In the genomic region with DNA sequence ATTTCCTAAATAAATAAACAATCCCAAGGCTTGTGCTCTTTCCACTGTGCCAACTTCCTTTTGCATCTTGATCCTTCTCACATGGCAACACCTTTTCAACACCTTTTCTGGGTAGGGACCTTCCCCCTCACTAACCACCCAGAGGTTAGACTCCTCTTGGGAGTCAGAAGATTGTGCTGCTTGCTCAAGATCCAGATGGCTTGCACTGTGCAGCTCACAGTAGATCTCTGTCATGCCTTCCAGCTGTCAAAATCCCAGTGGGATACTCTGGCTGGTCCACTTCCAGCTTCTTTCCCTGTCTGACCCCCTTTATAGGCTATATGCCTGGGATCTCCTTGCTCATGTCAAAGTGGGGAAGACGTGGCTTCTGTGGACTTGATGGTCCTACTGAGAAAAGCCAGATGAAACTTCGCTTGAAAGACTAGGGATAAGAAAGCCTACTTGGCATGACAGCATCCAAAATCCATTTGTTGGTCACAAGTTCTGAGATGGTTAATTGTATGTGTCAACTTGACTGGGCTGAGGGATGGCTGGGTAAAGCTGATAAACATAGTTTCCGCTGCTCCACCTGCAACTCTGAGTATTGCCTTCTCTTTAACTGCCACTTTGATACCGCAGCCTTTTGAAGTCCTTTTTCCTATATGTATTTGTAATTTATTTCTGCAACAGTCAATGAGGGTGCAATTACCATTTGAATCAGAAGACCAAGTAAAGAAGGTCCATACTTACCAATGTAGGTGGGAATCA, we compare ENCODE assay signal across 1 cellular context.
TF ChIP-seq lines count a peak whose summit lies in the region.

No MANE protein-coding gene starts in this region.

TF ChIP-seq in GM23338, 12 proteins besides CTCF, POLR2A, EP300 and RAD21 (continued from another document):
- TF ChIP-seq, protein P1, sequence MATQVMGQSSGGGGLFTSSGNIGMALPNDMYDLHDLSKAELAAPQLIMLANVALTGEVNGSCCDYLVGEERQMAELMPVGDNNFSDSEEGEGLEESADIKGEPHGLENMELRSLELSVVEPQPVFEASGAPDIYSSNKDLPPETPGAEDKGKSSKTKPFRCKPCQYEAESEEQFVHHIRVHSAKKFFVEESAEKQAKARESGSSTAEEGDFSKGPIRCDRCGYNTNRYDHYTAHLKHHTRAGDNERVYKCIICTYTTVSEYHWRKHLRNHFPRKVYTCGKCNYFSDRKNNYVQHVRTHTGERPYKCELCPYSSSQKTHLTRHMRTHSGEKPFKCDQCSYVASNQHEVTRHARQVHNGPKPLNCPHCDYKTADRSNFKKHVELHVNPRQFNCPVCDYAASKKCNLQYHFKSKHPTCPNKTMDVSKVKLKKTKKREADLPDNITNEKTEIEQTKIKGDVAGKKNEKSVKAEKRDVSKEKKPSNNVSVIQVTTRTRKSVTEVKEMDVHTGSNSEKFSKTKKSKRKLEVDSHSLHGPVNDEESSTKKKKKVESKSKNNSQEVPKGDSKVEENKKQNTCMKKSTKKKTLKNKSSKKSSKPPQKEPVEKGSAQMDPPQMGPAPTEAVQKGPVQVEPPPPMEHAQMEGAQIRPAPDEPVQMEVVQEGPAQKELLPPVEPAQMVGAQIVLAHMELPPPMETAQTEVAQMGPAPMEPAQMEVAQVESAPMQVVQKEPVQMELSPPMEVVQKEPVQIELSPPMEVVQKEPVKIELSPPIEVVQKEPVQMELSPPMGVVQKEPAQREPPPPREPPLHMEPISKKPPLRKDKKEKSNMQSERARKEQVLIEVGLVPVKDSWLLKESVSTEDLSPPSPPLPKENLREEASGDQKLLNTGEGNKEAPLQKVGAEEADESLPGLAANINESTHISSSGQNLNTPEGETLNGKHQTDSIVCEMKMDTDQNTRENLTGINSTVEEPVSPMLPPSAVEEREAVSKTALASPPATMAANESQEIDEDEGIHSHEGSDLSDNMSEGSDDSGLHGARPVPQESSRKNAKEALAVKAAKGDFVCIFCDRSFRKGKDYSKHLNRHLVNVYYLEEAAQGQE (IDR thresholded peaks at IDR 0.05; ENCODE audit: unreplicated experiment), result no peak
- TF ChIP-seq ZNF331 (CRISPR knock-in tag; IDR thresholded peaks at IDR 0.05; ENCODE audit: low read depth), result no peak
- no peak for TF ChIP-seq ZNF114 (CRISPR knock-in tag; IDR thresholded peaks at IDR 0.05)
- TF ChIP-seq, protein P2, sequence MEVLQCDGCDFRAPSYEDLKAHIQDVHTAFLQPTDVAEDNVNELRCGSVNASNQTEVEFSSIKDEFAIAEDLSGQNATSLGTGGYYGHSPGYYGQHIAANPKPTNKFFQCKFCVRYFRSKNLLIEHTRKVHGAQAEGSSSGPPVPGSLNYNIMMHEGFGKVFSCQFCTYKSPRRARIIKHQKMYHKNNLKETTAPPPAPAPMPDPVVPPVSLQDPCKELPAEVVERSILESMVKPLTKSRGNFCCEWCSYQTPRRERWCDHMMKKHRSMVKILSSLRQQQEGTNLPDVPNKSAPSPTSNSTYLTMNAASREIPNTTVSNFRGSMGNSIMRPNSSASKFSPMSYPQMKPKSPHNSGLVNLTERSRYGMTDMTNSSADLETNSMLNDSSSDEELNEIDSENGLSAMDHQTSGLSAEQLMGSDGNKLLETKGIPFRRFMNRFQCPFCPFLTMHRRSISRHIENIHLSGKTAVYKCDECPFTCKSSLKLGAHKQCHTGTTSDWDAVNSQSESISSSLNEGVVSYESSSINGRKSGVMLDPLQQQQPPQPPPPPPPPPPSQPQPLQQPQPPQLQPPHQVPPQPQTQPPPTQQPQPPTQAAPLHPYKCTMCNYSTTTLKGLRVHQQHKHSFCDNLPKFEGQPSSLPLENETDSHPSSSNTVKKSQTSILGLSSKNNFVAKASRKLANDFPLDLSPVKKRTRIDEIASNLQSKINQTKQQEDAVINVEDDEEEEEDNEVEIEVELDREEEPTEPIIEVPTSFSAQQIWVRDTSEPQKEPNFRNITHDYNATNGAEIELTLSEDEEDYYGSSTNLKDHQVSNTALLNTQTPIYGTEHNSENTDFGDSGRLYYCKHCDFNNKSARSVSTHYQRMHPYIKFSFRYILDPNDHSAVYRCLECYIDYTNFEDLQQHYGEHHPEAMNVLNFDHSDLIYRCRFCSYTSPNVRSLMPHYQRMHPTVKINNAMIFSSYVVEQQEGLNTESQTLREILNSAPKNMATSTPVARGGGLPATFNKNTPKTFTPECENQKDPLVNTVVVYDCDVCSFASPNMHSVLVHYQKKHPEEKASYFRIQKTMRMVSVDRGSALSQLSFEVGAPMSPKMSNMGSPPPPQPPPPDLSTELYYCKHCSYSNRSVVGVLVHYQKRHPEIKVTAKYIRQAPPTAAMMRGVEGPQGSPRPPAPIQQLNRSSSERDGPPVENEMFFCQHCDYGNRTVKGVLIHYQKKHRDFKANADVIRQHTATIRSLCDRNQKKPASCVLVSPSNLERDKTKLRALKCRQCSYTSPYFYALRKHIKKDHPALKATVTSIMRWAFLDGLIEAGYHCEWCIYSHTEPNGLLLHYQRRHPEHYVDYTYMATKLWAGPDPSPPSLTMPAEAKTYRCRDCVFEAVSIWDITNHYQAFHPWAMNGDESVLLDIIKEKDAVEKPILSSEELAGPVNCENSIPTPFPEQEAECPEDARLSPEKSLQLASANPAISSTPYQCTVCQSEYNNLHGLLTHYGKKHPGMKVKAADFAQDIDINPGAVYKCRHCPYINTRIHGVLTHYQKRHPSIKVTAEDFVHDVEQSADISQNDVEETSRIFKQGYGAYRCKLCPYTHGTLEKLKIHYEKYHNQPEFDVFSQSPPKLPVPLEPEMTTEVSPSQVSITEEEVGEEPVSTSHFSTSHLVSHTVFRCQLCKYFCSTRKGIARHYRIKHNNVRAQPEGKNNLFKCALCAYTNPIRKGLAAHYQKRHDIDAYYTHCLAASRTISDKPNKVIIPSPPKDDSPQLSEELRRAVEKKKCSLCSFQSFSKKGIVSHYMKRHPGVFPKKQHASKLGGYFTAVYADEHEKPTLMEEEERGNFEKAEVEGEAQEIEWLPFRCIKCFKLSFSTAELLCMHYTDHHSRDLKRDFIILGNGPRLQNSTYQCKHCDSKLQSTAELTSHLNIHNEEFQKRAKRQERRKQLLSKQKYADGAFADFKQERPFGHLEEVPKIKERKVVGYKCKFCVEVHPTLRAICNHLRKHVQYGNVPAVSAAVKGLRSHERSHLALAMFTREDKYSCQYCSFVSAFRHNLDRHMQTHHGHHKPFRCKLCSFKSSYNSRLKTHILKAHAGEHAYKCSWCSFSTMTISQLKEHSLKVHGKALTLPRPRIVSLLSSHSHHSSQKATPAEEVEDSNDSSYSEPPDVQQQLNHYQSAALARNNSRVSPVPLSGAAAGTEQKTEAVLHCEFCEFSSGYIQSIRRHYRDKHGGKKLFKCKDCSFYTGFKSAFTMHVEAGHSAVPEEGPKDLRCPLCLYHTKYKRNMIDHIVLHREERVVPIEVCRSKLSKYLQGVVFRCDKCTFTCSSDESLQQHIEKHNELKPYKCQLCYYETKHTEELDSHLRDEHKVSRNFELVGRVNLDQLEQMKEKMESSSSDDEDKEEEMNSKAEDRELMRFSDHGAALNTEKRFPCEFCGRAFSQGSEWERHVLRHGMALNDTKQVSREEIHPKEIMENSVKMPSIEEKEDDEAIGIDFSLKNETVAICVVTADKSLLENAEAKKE (CRISPR knock-in tag; IDR thresholded peaks at IDR 0.05), result no peak
- TF ChIP-seq CREB1 (CRISPR knock-in tag; IDR thresholded peaks at IDR 0.05; ENCODE audit: low read depth), result no peak
- TF ChIP-seq POLR2AphosphoS5 (IDR thresholded peaks at IDR 0.05; ENCODE audit: low read depth), result no peak
- TF ChIP-seq JUNB (IDR thresholded peaks at IDR 0.05; ENCODE audit: unreplicated experiment), result no peak
- TF ChIP-seq, protein P3, sequence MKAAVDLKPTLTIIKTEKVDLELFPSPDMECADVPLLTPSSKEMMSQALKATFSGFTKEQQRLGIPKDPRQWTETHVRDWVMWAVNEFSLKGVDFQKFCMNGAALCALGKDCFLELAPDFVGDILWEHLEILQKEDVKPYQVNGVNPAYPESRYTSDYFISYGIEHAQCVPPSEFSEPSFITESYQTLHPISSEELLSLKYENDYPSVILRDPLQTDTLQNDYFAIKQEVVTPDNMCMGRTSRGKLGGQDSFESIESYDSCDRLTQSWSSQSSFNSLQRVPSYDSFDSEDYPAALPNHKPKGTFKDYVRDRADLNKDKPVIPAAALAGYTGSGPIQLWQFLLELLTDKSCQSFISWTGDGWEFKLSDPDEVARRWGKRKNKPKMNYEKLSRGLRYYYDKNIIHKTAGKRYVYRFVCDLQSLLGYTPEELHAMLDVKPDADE (IDR thresholded peaks at IDR 0.05), result no peak
